In the genomic region with DNA sequence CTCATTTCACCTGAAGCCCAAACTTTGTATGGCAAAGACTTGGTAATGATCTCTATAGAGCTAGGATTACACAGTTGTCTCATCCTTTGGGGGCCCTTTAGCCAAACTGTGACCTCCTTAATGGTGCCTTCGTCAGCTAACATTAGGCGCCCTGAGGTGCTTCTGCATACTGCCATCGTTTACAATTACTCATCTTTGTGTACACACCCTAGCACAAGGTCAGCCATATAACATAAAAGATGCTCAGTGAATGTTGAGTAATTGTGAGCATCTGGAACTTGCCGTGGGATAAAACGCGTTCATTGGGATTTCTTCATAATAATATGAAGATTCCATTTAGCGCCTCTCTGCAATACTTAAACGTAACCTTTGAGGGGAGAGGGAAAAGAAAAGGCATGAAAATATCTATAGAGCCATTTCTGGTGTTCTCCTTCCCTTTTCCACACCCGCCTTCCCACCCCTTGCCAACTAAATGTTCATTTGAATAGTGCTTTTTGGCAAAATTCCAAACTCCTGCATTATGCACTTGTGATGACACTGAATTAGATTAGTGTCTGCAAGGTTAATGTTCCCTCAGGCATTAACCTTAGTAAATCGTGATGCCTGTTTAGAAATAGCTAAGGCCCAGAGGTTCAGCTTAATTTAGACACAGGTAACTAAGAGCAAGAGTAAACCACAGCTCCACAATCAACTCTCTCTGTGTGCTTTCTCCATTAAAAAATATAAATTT, we compare ENCODE assay signal across 8 cellular contexts. TPM values are rescaled to one million over a fixed set of nuclear protein-coding genes. Genes with fewer than 3 reads are reported as not detected.
DNase-seq lines count a peak whose midpoint lies in the region; ATAC-seq, FAIRE-seq and TF ChIP-seq lines count a peak whose summit lies in the region.

No MANE protein-coding gene starts in this region.

- POLR2A ChIA-PET in activated CD8-positive, alpha-beta T cell treated with anti-CD3 and anti-CD28 coated beads, Interleukin-2, amount 10 ng/mL, durations not matched to agents 7 days and 5 days (lab: Charles Lee): interaction anchor here (1.1 to 1.9 kb wide), 4 partner anchors 10 to 48 kb away, joined by 3 to 6 read pairs (median 5); no protein-coding TSS in a partner anchor

- H3K27ac ChIP-seq in iPS-20b (ENCODE audit: low read length) (peak overlapping the region; percentile 40), substantia nigra (ENCODE audit: low read depth, low read length, poor library complexity, severe bottlenecking) (peak overlapping the region; percentile 88)

- peak overlapping the region; percentile 93 for H3K27ac Mint-ChIP-seq in activated CD8-positive, alpha-beta T cell treated with anti-CD3 and anti-CD28 coated beads, Interleukin-2, amount 10 ng/mL, durations not matched to agents 7 days and 5 days

- in situ Hi-C loops in KBM-7 (cut with MboI; ENCODE audit: low pct_unique_long_range_greater_than_20kb, low sequenced_read_pairs): no loop called here

- H3K9me3 Mint-ChIP-seq in activated CD8-positive, alpha-beta T cell treated with anti-CD3 and anti-CD28 coated beads, Interleukin-2, amount 10 ng/mL, durations not matched to agents 7 days and 5 days (ENCODE audit: insufficient read depth): no peaks in the 10 kb centered on the region

- TF ChIP-seq CTCF in D721Med (IDR thresholded peaks at IDR 0.05; ENCODE audit: insufficient read depth, missing control alignments): no peak

- H3K4me1 Mint-ChIP-seq in activated CD8-positive, alpha-beta T cell treated with anti-CD3 and anti-CD28 coated beads, Interleukin-2, amount 10 ng/mL, durations not matched to agents 7 days and 5 days (ENCODE audit: low read depth): peaks cover 26% of the 10 kb centered on the region

- peak overlapping the region; percentile 97 for H3K4me3 Mint-ChIP-seq in activated CD8-positive, alpha-beta T cell treated with anti-CD3 and anti-CD28 coated beads, Interleukin-2, amount 10 ng/mL, durations not matched to agents 7 days and 5 days

- no peak for ATAC-seq in activated CD8-positive, alpha-beta T cell treated with anti-CD3 and anti-CD28 coated beads, Interleukin-2, amount 10 ng/mL, durations not matched to agents 7 days and 5 days
- ATAC-seq in GM18505 (IDR thresholded peaks at IDR 0.05; ENCODE audit: unreplicated experiment): no peak

- peak; percentile 32 for FAIRE-seq in D721Med (lab: Jason Lieb, UNC)

- H3K27me3 Mint-ChIP-seq in activated CD8-positive, alpha-beta T cell treated with anti-CD3 and anti-CD28 coated beads, Interleukin-2, amount 10 ng/mL, durations not matched to agents 7 days and 5 days (ENCODE audit: low read depth): no peaks in the 10 kb centered on the region

- H3K4me1 ChIP-seq in iPS-20b (ENCODE audit: insufficient read depth, low read length): peaks cover 11% of the 10 kb centered on the region; the same call in 1 of the 2 replicates

- CTCF ChIA-PET in activated CD8-positive, alpha-beta T cell treated with anti-CD3 and anti-CD28 coated beads, Interleukin-2, amount 10 ng/mL, durations not matched to agents 7 days and 5 days (lab: Charles Lee): interaction anchor here (1.1 to 1.5 kb wide), 2 partner anchors 13 to 322 kb away, joined by 3 read pairs; no protein-coding TSS in a partner anchor

- H3K4me3 ChIP-seq in iPS-20b (ENCODE audit: low read length): peak overlapping the region; percentile 97

- DNase-seq in D721Med (ENCODE audit: insufficient read length, low spot score) (no peak), KBM-7 (peak; percentile 10), substantia nigra (lab: John Stamatoyannopoulos, UW) (no peak)
- DNase-seq in activated CD8-positive, alpha-beta T cell treated with anti-CD3 and anti-CD28 coated beads, Interleukin-2, amount 10 ng/mL, durations not matched to agents 7 days and 5 days: no peak
- DNase-seq in activated CD4-positive, alpha-beta T cell treated with anti-CD3 and anti-CD28 coated beads, Interleukin-2, amount 50 U/mL, for 4 hours: no peak
- DNase-seq in stimulated activated CD4-positive, alpha-beta T cell treated with anti-CD3 and anti-CD28 coated beads, Interleukin-12 subunit alpha, Interleukin-12 subunit beta, amount 100 ng/mL, for 4 hours: no peak

- peak overlapping the region; percentile 97 for H3K9ac ChIP-seq in iPS-20b (ENCODE audit: low read depth, low read length)

- H3K9me3 ChIP-seq in iPS-20b (ENCODE audit: insufficient read depth, low read depth, low read length): no peaks in the 10 kb centered on the region

- no peak for TF ChIP-seq POLR2A in GM18505 (IDR thresholded peaks at IDR 0.05; ENCODE audit: borderline replicate concordance, extremely low read depth, insufficient read depth, insufficient read length)

- no peaks in the 10 kb centered on the region for H3K36me3 ChIP-seq in iPS-20b (ENCODE audit: insufficient read depth, low read depth, low read length)

- peaks cover 18% of the 10 kb centered on the region for H3K36me3 Mint-ChIP-seq in activated CD8-positive, alpha-beta T cell treated with anti-CD3 and anti-CD28 coated beads, Interleukin-2, amount 10 ng/mL, durations not matched to agents 7 days and 5 days (ENCODE audit: low read depth)

- H3K27me3 ChIP-seq in iPS-20b (ENCODE audit: insufficient read depth, low read length): no peaks in the 10 kb centered on the region

RNA-seq across cellular contexts. Expression of a gene that starts 1.0 kb away (rescaled TPM):
- 10 to 100 TPM; 39.1 to 39.6 TPM for total RNA-seq in activated CD8-positive, alpha-beta T cell treated with anti-CD3 and anti-CD28 coated beads, Interleukin-2, amount 10 ng/mL, durations not matched to agents 7 days and 5 days
